In the genomic region with DNA sequence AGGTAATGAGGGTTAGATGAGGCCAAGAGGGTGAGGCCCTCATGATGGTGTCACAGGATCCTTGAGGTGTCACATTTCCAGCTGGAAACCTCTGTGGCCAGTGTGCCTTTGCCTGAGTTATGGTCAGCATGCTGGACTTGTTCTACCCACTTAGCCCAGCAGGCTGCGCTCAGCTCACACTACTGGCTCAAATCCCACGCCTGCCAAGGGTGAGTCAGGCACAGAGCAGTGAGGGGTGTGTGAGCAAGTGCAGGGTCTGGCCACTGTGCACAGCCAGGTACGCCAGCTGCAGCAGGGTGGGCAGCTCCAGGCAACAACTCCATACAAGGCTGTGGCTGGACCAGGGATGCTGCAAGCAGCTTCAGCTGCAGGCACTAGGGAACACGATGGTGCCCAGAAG, we compare ENCODE assay signal across 8 cellular contexts.
DNase-seq lines count a peak whose midpoint lies in the region; ATAC-seq, FAIRE-seq and TF ChIP-seq lines count a peak whose summit lies in the region.

No MANE protein-coding gene starts in this region.

- H3K4me2 ChIP-seq in H1 (ENCODE audit: insufficient read depth in 1 of 2, low read depth in 2 of 2, low read length in 2 of 2) (no peak overlapping the region), neural progenitor cell (no peak overlapping the region)

- POLR2A ChIA-PET in H1 (lab: Charles Lee; ENCODE audit: partially characterized antibody): interaction anchor here (1.1 kb wide), 1 partner anchor 9 kb away, joined by 3 read pairs; no protein-coding TSS in a partner anchor

- no peak overlapping the region for H3K4ac ChIP-seq in H1 (replicated peaks; ENCODE audit: insufficient read length, low read depth, low read length)

- no peaks in the 10 kb centered on the region for H3K27me3 Mint-ChIP-seq in neural progenitor cell (ENCODE audit: insufficient read depth, low read depth)

- no peak overlapping the region for H3K56ac ChIP-seq in H1 (replicated peaks; ENCODE audit: insufficient read length, low read depth, low read length)

- H3K4me3 Mint-ChIP-seq in neural progenitor cell: no peak overlapping the region

- no peak overlapping the region for H4K5ac ChIP-seq in H1 (ENCODE audit: insufficient read length, low read depth, low read length)

- TF ChIP-seq POLR2A in H1 (IDR thresholded peaks at IDR 0.05; ENCODE audit: control extremely low read depth in 1 of 2, low read depth in 2 of 2, low read length in 2 of 2): no peak

- H3K27me3 ChIP-seq in H1 (replicated peaks in 1 of 4; ENCODE audit: control insufficient read depth in 3 of 4, extremely low read depth in 1 of 4, insufficient read depth in 3 of 4, low read length in 3 of 4) (no peaks in the 10 kb centered on the region), neural progenitor cell (no peaks in the 10 kb centered on the region)

- no peaks in the 10 kb centered on the region for H3K23me2 ChIP-seq in H1 (ENCODE audit: low read depth, low read length)

- in situ Hi-C loops in GM13976 (cut with MboI; ENCODE audit: low sequenced_read_pairs, unreplicated experiment): no loop called here

- ATAC-seq in HG02870 (IDR thresholded peaks at IDR 0.05; ENCODE audit: unreplicated experiment) (no peak), HG02938 (IDR thresholded peaks at IDR 0.05; ENCODE audit: unreplicated experiment) (no peak), HG02970 (IDR thresholded peaks at IDR 0.05; ENCODE audit: low FRiP score, unreplicated experiment) (no peak)

- TF ChIP-seq CTCF in GM13976 (IDR thresholded peaks at IDR 0.05; ENCODE audit: borderline replicate concordance, control extremely low read depth, extremely low read depth, insufficient read depth, missing control alignments) (peak; percentile 51), H1 (IDR thresholded peaks at IDR 0.05; ENCODE audit: control extremely low read depth in 1 of 3, insufficient read depth in 1 of 3, low read depth in 1 of 3, low read length in 3 of 3) (peak; percentile 96 to 99 (median 97)), neural progenitor cell (IDR thresholded peaks at IDR 0.05) (peak; percentile 80)

- H3K9ac ChIP-seq in H1 (replicated peaks in 1 of 4; ENCODE audit: extremely low read depth in 1 of 4, low read depth in 3 of 4, low read length in 3 of 4) (no peak overlapping the region), neural progenitor cell (no peak overlapping the region)

- no peak overlapping the region for H3K18ac ChIP-seq in H1 (ENCODE audit: extremely low read depth, low read length)

- no peak overlapping the region for H3K14ac ChIP-seq in H1 (ENCODE audit: insufficient read length)

- no peak overlapping the region for H2BK120ac ChIP-seq in H1 (replicated peaks; ENCODE audit: low read depth, low read length)

- DNase-seq in GM13976 (ENCODE audit: low spot score): peak; percentile 23
- peak; percentile 56 to 87 for DNase-seq in H1 (ENCODE audit: low read depth in 1 of 2, low spot score in 2 of 2)
- DNase-seq in neural progenitor cell (ENCODE audit: low spot score): peak; percentile 80
- DNase-seq in KG1 (lab: John Stamatoyannopoulos, UW): no peak

- H3K23ac ChIP-seq in H1 (ENCODE audit: insufficient read length): no peak overlapping the region

- peak overlapping the region; percentile 46 for H4K91ac ChIP-seq in H1 (replicated peaks; ENCODE audit: insufficient read length, low read length)

- H4K8ac ChIP-seq in H1 (ENCODE audit: extremely low read depth, insufficient read depth, low read length): no peak overlapping the region

- peak; percentile 94 for FAIRE-seq in H1 (lab: Jason Lieb, UNC)

- H3K4me3 ChIP-seq in H1 (ENCODE audit: extremely low read depth in 1 of 4, insufficient read depth in 2 of 4, low read depth in 3 of 4, low read length in 4 of 4) (no peak overlapping the region), neural progenitor cell (no peak overlapping the region)

- H2BK12ac ChIP-seq in H1 (ENCODE audit: low read depth, low read length): no peak overlapping the region

- H3K27ac ChIP-seq in H1 (ENCODE audit: low read depth, low read length) (no peak overlapping the region), neural progenitor cell (no peak overlapping the region)

- CTCF ChIA-PET in H1 (lab: Charles Lee; ENCODE audit: partially characterized antibody): interaction anchor here (0.6 to 4.5 kb wide), 62 partner anchors 8 to 721 kb away, joined by 3 to 67 read pairs (median 4); no protein-coding TSS in a partner anchor

- H3K4me1 Mint-ChIP-seq in neural progenitor cell: no peaks in the 10 kb centered on the region

- H3K9me3 ChIP-seq in H1 (ENCODE audit: insufficient read depth in 2 of 2, low read depth in 1 of 2, low read length in 1 of 2) (no peaks in the 10 kb centered on the region), neural progenitor cell (ENCODE audit: low read depth) (no peaks in the 10 kb centered on the region)

- H2AFZ ChIP-seq in H1 (ENCODE audit: low read length) (no peak overlapping the region), neural progenitor cell (replicated peaks) (no peak overlapping the region)

- no peaks in the 10 kb centered on the region for H3K79me2 ChIP-seq in H1 (ENCODE audit: control insufficient read depth in 1 of 2, insufficient read depth in 2 of 2, low read length in 2 of 2)
- H3K79me2 ChIP-seq in neural progenitor cell (ENCODE audit: low read depth): no peaks in the 10 kb centered on the region

- H3K36me3 Mint-ChIP-seq in neural progenitor cell: no peaks in the 10 kb centered on the region

- no peak overlapping the region for H2BK15ac ChIP-seq in H1 (ENCODE audit: low read length)

- peak; percentile 64 for TF ChIP-seq RAD21 in Ishikawa (IDR thresholded peaks at IDR 0.05; ENCODE audit: low read depth)
- TF ChIP-seq RAD21 in H1 (IDR thresholded peaks at IDR 0.05 in 1 of 2, conservative IDR thresholded peaks at IDR 0.05 in 1 of 2; ENCODE audit: low read depth in 2 of 2, low read length in 2 of 2): peak; percentile 100

- no peak overlapping the region; the same call in 1 of the 2 replicates for H2BK20ac ChIP-seq in H1 (ENCODE audit: low read length)

- no peaks in the 10 kb centered on the region; a peak in 2 of 7 replicates for H3K4me1 ChIP-seq in H1 (replicated peaks in 1 of 4; ENCODE audit: control insufficient read depth in 3 of 4, insufficient read depth in 4 of 4, low read length in 3 of 4)
- H3K4me1 ChIP-seq in neural progenitor cell: no peaks in the 10 kb centered on the region

- TF ChIP-seq EP300 in Ishikawa (IDR thresholded peaks at IDR 0.05; ENCODE audit: borderline replicate concordance) (no peak), H1 (IDR thresholded peaks at IDR 0.05; ENCODE audit: borderline replicate concordance in 1 of 2, low read depth in 2 of 2, low read length in 2 of 2) (no peak)

- H3K9me3 Mint-ChIP-seq in neural progenitor cell: no peaks in the 10 kb centered on the region

- no peaks in the 10 kb centered on the region for H3F3A ChIP-seq in neural progenitor cell (ENCODE audit: low read depth)

- no peak overlapping the region for H3K27ac Mint-ChIP-seq in neural progenitor cell

- H4K20me1 ChIP-seq in H1 (replicated peaks in 1 of 2; ENCODE audit: control insufficient read depth in 1 of 2, insufficient read depth in 2 of 2, low read length in 2 of 2): no peaks in the 10 kb centered on the region
- no peaks in the 10 kb centered on the region for H4K20me1 ChIP-seq in neural progenitor cell (ENCODE audit: low read depth)

- H3K79me1 ChIP-seq in H1 (ENCODE audit: low read depth, low read length): no peaks in the 10 kb centered on the region

- H2AK5ac ChIP-seq in H1 (ENCODE audit: low read depth, low read length): no peak overlapping the region

- 42% methylated on average over 4 of the region's 4 CpGs; no CpG with 5 or more reads in 1 of the 2 experiments for WGBS in H1 (ENCODE audit: extremely low coverage in 1 of 2, insufficient coverage in 1 of 2, insufficient read length in 1 of 2, insufficient replicate concordance in 2 of 2, low coverage in 1 of 2, low lambda C conversion rate in 2 of 2, missing lambda C conversion rate in 1 of 2), 2 experiments

- H3K36me3 ChIP-seq in H1 (ENCODE audit: control insufficient read depth in 2 of 4, insufficient read depth in 4 of 4, low read length in 3 of 4) (no peaks in the 10 kb centered on the region), neural progenitor cell (no peaks in the 10 kb centered on the region)

- H2BK5ac ChIP-seq in H1 (ENCODE audit: low read depth, low read length): no peak overlapping the region

TF ChIP-seq in Ishikawa, 13 proteins besides CTCF, POLR2A, EP300 and RAD21:
- no peak for TF ChIP-seq ZBTB7A (IDR thresholded peaks at IDR 0.05; ENCODE audit: low read depth)

TF ChIP-seq in H1, 55 proteins besides CTCF, POLR2A, EP300 and RAD21:
- TF ChIP-seq EZH2 (IDR thresholded peaks at IDR 0.05; ENCODE audit: low read depth, low read length, severe bottlenecking) (no peak), SP4 (IDR thresholded peaks at IDR 0.05; ENCODE audit: low read length) (no peak), BCL11A (IDR thresholded peaks at IDR 0.05; ENCODE audit: low read depth in 2 of 2, low read length in 2 of 2) (no peak), HDAC2 (IDR thresholded peaks at IDR 0.05; ENCODE audit: borderline replicate concordance in 1 of 2, low read depth in 2 of 2, low read length in 2 of 2) (no peak), CREB1 (IDR thresholded peaks at IDR 0.05) (peak; percentile 11; the same call in 1 of the 2 replicates), GTF2F1 (IDR thresholded peaks at IDR 0.05; ENCODE audit: borderline replicate concordance, low read depth, low read length) (no peak), JUND (IDR thresholded peaks at IDR 0.05; ENCODE audit: low read length) (peak; percentile 81; the same call in 1 of the 2 replicates), JUN (IDR thresholded peaks at IDR 0.05; ENCODE audit: low read depth, low read length) (0 out of 2 replicates have a peak, but pooled peaks have one; percentile 46)
- TF ChIP-seq, protein P1, sequence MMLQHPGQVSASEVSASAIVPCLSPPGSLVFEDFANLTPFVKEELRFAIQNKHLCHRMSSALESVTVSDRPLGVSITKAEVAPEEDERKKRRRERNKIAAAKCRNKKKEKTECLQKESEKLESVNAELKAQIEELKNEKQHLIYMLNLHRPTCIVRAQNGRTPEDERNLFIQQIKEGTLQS (IDR thresholded peaks at IDR 0.05; ENCODE audit: insufficient read depth, low read depth, low read length): no peak
- TF ChIP-seq, protein P2, sequence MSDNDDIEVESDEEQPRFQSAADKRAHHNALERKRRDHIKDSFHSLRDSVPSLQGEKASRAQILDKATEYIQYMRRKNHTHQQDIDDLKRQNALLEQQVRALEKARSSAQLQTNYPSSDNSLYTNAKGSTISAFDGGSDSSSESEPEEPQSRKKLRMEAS (IDR thresholded peaks at IDR 0.05): peak; percentile 59
TF ChIP-seq in H1: peak in this region for 4.
